ENCODE assay signal across 12 cellular contexts in the genomic region with DNA sequence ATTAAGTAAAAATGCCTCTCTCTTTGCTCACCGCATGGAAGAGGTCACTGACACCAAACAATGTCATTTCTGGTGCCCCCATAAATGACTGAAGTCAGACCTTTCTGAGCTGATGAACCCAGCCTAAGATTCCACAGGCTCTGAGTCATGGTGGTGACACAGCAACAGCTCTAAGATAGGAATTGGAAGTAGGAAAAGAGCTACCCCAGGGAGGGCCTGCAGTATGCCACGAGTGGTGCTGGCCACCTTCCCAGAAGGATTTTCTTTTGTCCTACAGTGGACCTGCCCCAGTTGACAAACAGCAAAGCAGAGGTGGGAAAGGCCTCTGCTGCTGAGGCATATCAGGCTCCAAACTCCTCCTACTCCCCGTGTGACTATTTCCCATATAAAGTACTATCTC.
DNase-seq lines count a peak whose midpoint lies in the region; ATAC-seq and TF ChIP-seq lines count a peak whose summit lies in the region.
"Had no signal": no experiment of that assay in that cellular context is flagged by ENCODE, and none has a peak within 500 bp of the region (broad histone marks: within the 10 kb centered on the region; RNA-seq: fewer than 3 reads in every experiment).

No MANE protein-coding gene starts in this region.

- TF ChIP-seq CTCF in left ventricle myocardium inferior (IDR thresholded peaks at IDR 0.05; ENCODE audit: borderline replicate concordance) (no peak), natural killer cell (IDR thresholded peaks at IDR 0.05) (no peak)

- H3K27me3 Mint-ChIP-seq in natural killer cell (ENCODE audit: low read depth in 2 of 2) = peaks cover 14 to 28% of the 10 kb centered on the region in 2 donors

- intact Hi-C loops in left ventricle myocardium inferior (cut with micrococcal nuclease) (no loop called here), natural killer cell (cut with micrococcal nuclease) (loop anchor here (10.0 kb wide), 1 partner anchor 55 kb away; no protein-coding TSS in a partner anchor)

- H3K36me3 ChIP-seq in ACC112 (ENCODE audit: insufficient read depth, low read length) (no peaks in the 10 kb centered on the region), left ventricle myocardium inferior (no peaks in the 10 kb centered on the region)
- H3K36me3 ChIP-seq: BLaER1 treated with 17β-estradiol and CSF1 and Interleukin-3, amounts not matched to agents 10 nM and 100 nM had no signal

- H3K27ac ChIP-seq in ACC112 (ENCODE audit: low read depth, low read length) (peak overlapping the region; percentile 49), left ventricle myocardium inferior (replicated peaks) (no peak overlapping the region)
- H3K27ac ChIP-seq: BLaER1 treated with 17β-estradiol and CSF1 and Interleukin-3, amounts not matched to agents 10 nM and 100 nM had no signal

- H3K4me1 Mint-ChIP-seq in natural killer cell = no peaks in the 10 kb centered on the region
- H3K4me1 Mint-ChIP-seq: stimulated activated naive B cell treated with anti-CD40 and anti-IgM and Interleukin-4, amounts not matched to agents 10 μg/mL and 1 μg/mL and 100 μg/mL, for 72 hours had no signal

- no peaks in the 10 kb centered on the region for H3K27me3 ChIP-seq in ACC112 (ENCODE audit: insufficient read depth, low read length)
- H3K27me3 ChIP-seq in left ventricle myocardium inferior (ENCODE audit: low read depth) = no peaks in the 10 kb centered on the region
- H3K27me3 ChIP-seq: BLaER1 treated with 17β-estradiol and CSF1 and Interleukin-3, amounts not matched to agents 10 nM and 100 nM had no signal

- H3K36me3 Mint-ChIP-seq in natural killer cell = peaks cover 5% of the 10 kb centered on the region
- H3K36me3 Mint-ChIP-seq: stimulated activated naive B cell treated with anti-CD40 and anti-IgM and Interleukin-4, amounts not matched to agents 10 μg/mL and 1 μg/mL and 100 μg/mL, for 72 hours had no signal

- no peak overlapping the region for H3K4me3 ChIP-seq in ACC112 (ENCODE audit: low read depth, low read length)
- H3K4me3 ChIP-seq in left ventricle myocardium inferior = no peak overlapping the region
- H3K4me3 ChIP-seq: BLaER1 treated with 17β-estradiol and CSF1 and Interleukin-3, amounts not matched to agents 10 nM and 100 nM had no signal

- DNase-seq in HPDE6-E6E7 (ENCODE audit: extremely low spot score) (peak; percentile 13), amniotic epithelial cell (ENCODE audit: low read depth) (peak; percentile 55), left ventricle myocardium inferior (peak; percentile 15), activated gamma-delta T cell (lab: John Stamatoyannopoulos, UW) (no peak), NCI-H1436 treated with DMSO at 0.1 percent for 48 hours (lab: John Stamatoyannopoulos, UW) (no peak), natural killer cell (no peak)
- DNase-seq: anterior cingulate cortex; stimulated activated CD4-positive, alpha-beta T cell treated with anti-CD3 and anti-CD28 coated beads, Interleukin-12 subunit alpha, Interleukin-12 subunit beta, amount 100 ng/mL, for 4 hours; stimulated activated naive B cell treated with anti-CD40 and anti-IgM and Interleukin-4, amounts not matched to agents 10 μg/mL and 1 μg/mL and 100 μg/mL, for 72 hours had no signal

- H2AFZ ChIP-seq in ACC112 (ENCODE audit: low read length, unreplicated experiment) = no peak overlapping the region

- H3K9me3 ChIP-seq in left ventricle myocardium inferior (replicated peaks) = peaks cover 18% of the 10 kb centered on the region

- no peak overlapping the region for H3K27ac Mint-ChIP-seq in natural killer cell
- H3K27ac Mint-ChIP-seq: stimulated activated naive B cell treated with anti-CD40 and anti-IgM and Interleukin-4, amounts not matched to agents 10 μg/mL and 1 μg/mL and 100 μg/mL, for 72 hours had no signal

- no peaks in the 10 kb centered on the region for H3K79me2 ChIP-seq in ACC112 (ENCODE audit: control insufficient read depth, insufficient read depth, low read length, unreplicated experiment)

- H3K4me1 ChIP-seq in ACC112 (ENCODE audit: control insufficient read depth, insufficient read depth, low read length, unreplicated experiment) (peaks cover 43% of the 10 kb centered on the region), left ventricle myocardium inferior (no peaks in the 10 kb centered on the region)
- H3K4me1 ChIP-seq: BLaER1 treated with 17β-estradiol and CSF1 and Interleukin-3, amounts not matched to agents 10 nM and 100 nM had no signal

- H3K4me3 Mint-ChIP-seq in natural killer cell = no peak overlapping the region
- H3K4me3 Mint-ChIP-seq: stimulated activated naive B cell treated with anti-CD40 and anti-IgM and Interleukin-4, amounts not matched to agents 10 μg/mL and 1 μg/mL and 100 μg/mL, for 72 hours had no signal

- ATAC-seq in HG02678 (IDR thresholded peaks at IDR 0.05; ENCODE audit: unreplicated experiment) (no peak), natural killer cell (no peak)
- ATAC-seq: stimulated activated naive B cell treated with anti-CD40 and anti-IgM and Interleukin-4, amounts not matched to agents 10 μg/mL and 1 μg/mL and 100 μg/mL, for 72 hours had no signal

- H3K9me3 Mint-ChIP-seq in natural killer cell = peaks cover 0 to 2% of the 10 kb centered on the region in 2 donors

Comparison
In these comparisons a context has a peak if more than half of its experiments do, and no peak if none do; other contexts are left out.
1. DNase-seq: peak in HPDE6-E6E7 (single experiment), amniotic epithelial cell (single experiment) and left ventricle myocardium inferior (single experiment); none in activated gamma-delta T cell (single experiment), NCI-H1436 treated with DMSO at 0.1 percent for 48 hours (single experiment) and natural killer cell (single experiment).